17 cellular contexts compared by ENCODE assay signal in genomic region chr7:52696183-52696582, GRCh38.
DNase-seq lines count a peak whose midpoint lies in the region; ATAC-seq and TF ChIP-seq lines count a peak whose summit lies in the region.
"Had no signal": no experiment of that assay in that cellular context is flagged by ENCODE, and none has a peak within 500 bp of the region (broad histone marks: within the 10 kb centered on the region; RNA-seq: fewer than 3 reads in every experiment).

No MANE protein-coding gene starts in this region.

- H2AFZ ChIP-seq in SK-N-SH (ENCODE audit: low read depth): no peak overlapping the region
- peak overlapping the region; percentile 49 for H2AFZ ChIP-seq in smooth muscle cell (ENCODE audit: low read depth)

- TF ChIP-seq EP300 in SK-N-SH (IDR thresholded peaks at IDR 0.05; ENCODE audit: borderline replicate concordance in 1 of 2, low read depth in 1 of 2, low read length in 1 of 2): peak in 1 of 2 experiments; percentile 46; a peak in 1 of 4 replicates

- no peaks in the 10 kb centered on the region; the same call in 1 of the 2 replicates for H3K9me2 ChIP-seq in SK-N-SH

- ATAC-seq in SK-N-SH treated with all-trans-retinoic acid at 6 μM for 48 hours: no peak
- ATAC-seq in stimulated activated naive CD8-positive, alpha-beta T cell treated with anti-CD3 and anti-CD28 coated beads, Interleukin-15, amount 100 ng/mL, for 72 hours: no peak
- ATAC-seq: A549 had no signal

- peaks cover 6 to 14% of the 10 kb centered on the region in 2 donors for H3K9me3 Mint-ChIP-seq in stimulated activated naive CD8-positive, alpha-beta T cell treated with anti-CD3 and anti-CD28 coated beads, Interleukin-15, amount 100 ng/mL, for 72 hours

- no peak overlapping the region for H3K4me3 ChIP-seq in SK-N-SH (ENCODE audit: low read depth in 2 of 2, low read length in 1 of 2)
- no peak overlapping the region for H3K4me3 ChIP-seq in astrocyte of the cerebellum (ENCODE audit: low read depth, low read length)
- no peak overlapping the region for H3K4me3 ChIP-seq in smooth muscle cell
- H3K4me3 ChIP-seq: A549, SJSA1 had no signal

- in situ Hi-C loops in astrocyte of the cerebellum (cut with HindIII; ENCODE audit: low sequenced_read_pairs): no loop called here

- no peak overlapping the region for H3K27ac Mint-ChIP-seq in stimulated activated naive CD8-positive, alpha-beta T cell treated with anti-CD3 and anti-CD28 coated beads, Interleukin-15, amount 100 ng/mL, for 72 hours
- H3K27ac Mint-ChIP-seq: CD4-positive, CD25-positive, alpha-beta regulatory T cell had no signal

- H3K27me3 Mint-ChIP-seq in stimulated activated naive CD8-positive, alpha-beta T cell treated with anti-CD3 and anti-CD28 coated beads, Interleukin-15, amount 100 ng/mL, for 72 hours: no peaks in the 10 kb centered on the region
- H3K27me3 Mint-ChIP-seq: CD4-positive, CD25-positive, alpha-beta regulatory T cell had no signal

- H3K4me3 Mint-ChIP-seq in stimulated activated naive CD8-positive, alpha-beta T cell treated with anti-CD3 and anti-CD28 coated beads, Interleukin-15, amount 100 ng/mL, for 72 hours: no peak overlapping the region
- H3K4me3 Mint-ChIP-seq: CD4-positive, CD25-positive, alpha-beta regulatory T cell had no signal

- no peak for TF ChIP-seq RAD21 in SK-N-SH (IDR thresholded peaks at IDR 0.05; ENCODE audit: low read length)

- H3K27ac ChIP-seq in SK-N-SH (ENCODE audit: low read depth in 2 of 2, low read length in 1 of 2) (peak overlapping the region in 1 of 2 experiments; percentile 69; a peak in 2 of 4 replicates), smooth muscle cell (ENCODE audit: low read depth) (no peak overlapping the region)
- H3K27ac ChIP-seq: A549, SJSA1 had no signal

- H3K36me3 ChIP-seq in SK-N-SH (replicated peaks in 1 of 2; ENCODE audit: control insufficient read depth in 1 of 2, insufficient read depth in 2 of 2, low read length in 1 of 2) (no peaks in the 10 kb centered on the region), smooth muscle cell (ENCODE audit: low read depth) (no peaks in the 10 kb centered on the region)
- H3K36me3 ChIP-seq: SJSA1 had no signal

- no peaks in the 10 kb centered on the region for H3K79me2 ChIP-seq in SK-N-SH (ENCODE audit: insufficient read depth)
- no peaks in the 10 kb centered on the region for H3K79me2 ChIP-seq in smooth muscle cell (ENCODE audit: low read depth)

- H3K9ac ChIP-seq in SK-N-SH: no peak overlapping the region
- H3K9ac ChIP-seq in smooth muscle cell (ENCODE audit: low read depth): no peak overlapping the region

- POLR2A ChIA-PET in SK-N-SH (lab: Yijun Ruan, JAX): no interaction called here

- peak; percentile 51 for DNase-seq in SK-N-SH
- DNase-seq in NCI-H774 (lab: John Stamatoyannopoulos, UW): peak; percentile 13
- peak; percentile 91 for DNase-seq in astrocyte of the cerebellum (ENCODE audit: low read depth)
- no peak for DNase-seq in smooth muscle cell (lab: John Stamatoyannopoulos, UW; ENCODE audit: unreplicated experiment)
- no peak for DNase-seq in CD1c-positive myeloid dendritic cell (ENCODE audit: extremely low spot score)
- DNase-seq in stimulated activated naive CD8-positive, alpha-beta T cell treated with anti-CD3 and anti-CD28 coated beads, Interleukin-15, amount 100 ng/mL, for 72 hours: no peak
- no peak for DNase-seq in hippocampal formation (lab: John Stamatoyannopoulos, UW)
- DNase-seq: CD4-positive, CD25-positive, alpha-beta regulatory T cell; IMR-90; NCI-H1417 treated with DMSO at 0.1 percent for 48 hours; NCI-H2029 treated with DMSO at 0.1 percent for 48 hours; NCI-H345; NK-92 treated with Interleukin-12 subunit alpha and Interleukin-12 subunit beta, amount 100 ng/mL, for 24 hours; T-helper 1 cell had no signal

- H3K9me3 ChIP-seq in SK-N-SH: peaks cover 8% of the 10 kb centered on the region
- H3K9me3 ChIP-seq in smooth muscle cell (replicated peaks; ENCODE audit: low read depth): no peaks in the 10 kb centered on the region
- H3K9me3 ChIP-seq: A549, SJSA1 had no signal

- H3K4me1 Mint-ChIP-seq in stimulated activated naive CD8-positive, alpha-beta T cell treated with anti-CD3 and anti-CD28 coated beads, Interleukin-15, amount 100 ng/mL, for 72 hours: no peaks in the 10 kb centered on the region
- H3K4me1 Mint-ChIP-seq: CD4-positive, CD25-positive, alpha-beta regulatory T cell had no signal

- H3K4me2 ChIP-seq in SK-N-SH (no peak overlapping the region), smooth muscle cell (no peak overlapping the region)
- H3K4me2 ChIP-seq: A549 had no signal

- H4K20me1 ChIP-seq in SK-N-SH (ENCODE audit: insufficient read depth) (no peaks in the 10 kb centered on the region), smooth muscle cell (ENCODE audit: low read depth) (no peaks in the 10 kb centered on the region)

- H3K4me1 ChIP-seq in SK-N-SH (ENCODE audit: control insufficient read depth in 1 of 2, insufficient read depth in 2 of 2, low read depth in 1 of 2, low read length in 1 of 2) (peaks cover 0 to 10% of the 10 kb centered on the region in 2 experiments; a peak in 2 of 4 replicates), smooth muscle cell (ENCODE audit: low read depth) (no peaks in the 10 kb centered on the region)
- H3K4me1 ChIP-seq: A549, SJSA1 had no signal

- 15% methylated on average over 4 of the region's 4 CpGs for WGBS in SK-N-SH (ENCODE audit: low lambda C conversion rate)
- WGBS in smooth muscle cell (ENCODE audit: low lambda C conversion rate): 60% methylated on average over 4 of the region's 4 CpGs

- no peaks in the 10 kb centered on the region for H3F3A ChIP-seq in SK-N-SH (replicated peaks; ENCODE audit: insufficient read depth)
- H3F3A ChIP-seq in smooth muscle cell (ENCODE audit: low read depth): no peaks in the 10 kb centered on the region

- no peaks in the 10 kb centered on the region for H3K27me3 ChIP-seq in SK-N-SH (ENCODE audit: insufficient read depth)
- H3K27me3 ChIP-seq in smooth muscle cell (ENCODE audit: low read depth): no peaks in the 10 kb centered on the region
- H3K27me3 ChIP-seq: SJSA1 had no signal

- CTCF ChIA-PET in SK-N-SH (lab: Yijun Ruan, JAX): interaction anchor here (0.7 kb wide), 1 partner anchor 142 kb away, joined by 3 read pairs; no protein-coding TSS in a partner anchor

- TF ChIP-seq CTCF in SK-N-SH (IDR thresholded peaks at IDR 0.05): no peak
- TF ChIP-seq CTCF in astrocyte of the cerebellum (IDR thresholded peaks at IDR 0.05; ENCODE audit: low read depth, low read length, missing control alignments): no peak
- no peak for TF ChIP-seq CTCF in smooth muscle cell (IDR thresholded peaks at IDR 0.05; ENCODE audit: borderline replicate concordance, insufficient read depth, poor library complexity, severe bottlenecking)

TF ChIP-seq in SK-N-SH, 30 proteins besides CTCF, POLR2A, EP300 and RAD21 (continues in another document):
- no peak for TF ChIP-seq RXRA (IDR thresholded peaks at IDR 0.05; ENCODE audit: borderline replicate concordance, low read depth)
- no peak for TF ChIP-seq EZH2phosphoT487 (IDR thresholded peaks at IDR 0.05; ENCODE audit: borderline replicate concordance, low read depth)
- no peak for TF ChIP-seq PBX3 (IDR thresholded peaks at IDR 0.05)
- TF ChIP-seq GATA2 (CRISPR knock-in tag; IDR thresholded peaks at IDR 0.05): peak; percentile 52
- no peak for TF ChIP-seq CHD2 (IDR thresholded peaks at IDR 0.05; ENCODE audit: low read length, partially characterized antibody)

TF ChIP-seq in SK-N-SH treated with all-trans-retinoic acid at 6 μM for 48 hours, 23 proteins besides CTCF, POLR2A, EP300 and RAD21:
- TF ChIP-seq ZFP30 (CRISPR knock-in tag; IDR thresholded peaks at IDR 0.05) (no peak), CSDC2 (CRISPR knock-in tag; IDR thresholded peaks at IDR 0.05) (no peak), ZNF8 (CRISPR knock-in tag; IDR thresholded peaks at IDR 0.05) (no peak), ZFP3 (CRISPR knock-in tag; IDR thresholded peaks at IDR 0.05) (no peak), POU6F1 (CRISPR knock-in tag; IDR thresholded peaks at IDR 0.05; ENCODE audit: borderline replicate concordance, low read depth) (no peak), CREB5 (CRISPR knock-in tag; IDR thresholded peaks at IDR 0.05; ENCODE audit: low read depth) (no peak), OSR1 (CRISPR knock-in tag; IDR thresholded peaks at IDR 0.05) (no peak)
TF ChIP-seq in SK-N-SH treated with all-trans-retinoic acid at 6 μM for 48 hours: peak in this region for 0.

Comparison
In these comparisons a context has a peak if more than half of its experiments do, and no peak if none do; other contexts are left out.
1. DNase-seq: peak in SK-N-SH (single experiment), NCI-H774 (single experiment) and astrocyte of the cerebellum (single experiment); none in smooth muscle cell (single experiment), CD1c-positive myeloid dendritic cell (single experiment), stimulated activated naive CD8-positive, alpha-beta T cell treated with anti-CD3 and anti-CD28 coated beads, Interleukin-15, amount 100 ng/mL, for 72 hours (0 of 2) and hippocampal formation (0 of 2).